In genomic region chr22:21641795-21642583, GRCh38 we compare ENCODE assay signal across 1 cellular context.
A peak's percentile ranks its signal among the peaks of the same experiment; 100 is the strongest.
TF ChIP-seq lines count a peak whose summit lies in the region.

SDF2L1 (plus strand) TSS chr22:21642302; CDS start chr22:21642337, 35 bp downstream.

TF ChIP-seq in K562, 482 proteins besides CTCF, POLR2A, EP300 and RAD21 (continued from another document):
- no peak for TF ChIP-seq GTF3C2 (IDR thresholded peaks at IDR 0.05; ENCODE audit: borderline replicate concordance, extremely low read depth, insufficient read length)
- TF ChIP-seq TCF7L2 (IDR thresholded peaks at IDR 0.05; ENCODE audit: low read depth, low read length) = 0 out of 2 replicates have a peak, but pooled peaks have one; percentile 45
- TF ChIP-seq SMAD2 (IDR thresholded peaks at IDR 0.05; ENCODE audit: low read depth, low read length) = peak; percentile 67; the same call in 1 of the 2 replicates
TF ChIP-seq in K562: peak in this region for 43.
